4 cellular contexts compared by ENCODE assay signal in genomic region chr12:88628035-88628434, GRCh38. TPM values are rescaled to one million over a fixed set of nuclear protein-coding genes. Genes with fewer than 3 reads are reported as not detected.
"Had no signal": no experiment of that assay in that cellular context is flagged by ENCODE, and none has a peak within 500 bp of the region (broad histone marks: within the 10 kb centered on the region; RNA-seq: fewer than 3 reads in every experiment).

No MANE protein-coding gene starts in this region.

RNA-seq across cellular contexts. Expression of gene KITLG, which starts 47.8 kb away (rescaled TPM):
- total RNA-seq: natural killer cell; natural killer cell treated with Interleukin-12 subunit alpha and Interleukin-12 subunit beta and Interleukin-15 and Interleukin-18, amount 100 ng/mL, for 72 hours had no signal
- polyA plus RNA-seq: naive thymus-derived CD4-positive, alpha-beta T cell; naive thymus-derived CD8-positive, alpha-beta T cell had no signal
